In genomic region chr17:42547001-42547461, GRCh38 we compare ENCODE assay signal across 1 cellular context.
TF ChIP-seq lines count a peak whose summit lies in the region.

No MANE protein-coding gene starts in this region.

TF ChIP-seq in SK-N-SH treated with all-trans-retinoic acid at 6 μM for 48 hours, 23 proteins besides CTCF, POLR2A, EP300 and RAD21 (continued from another document):
- TF ChIP-seq PPARA (CRISPR knock-in tag; IDR thresholded peaks at IDR 0.05; ENCODE audit: borderline replicate concordance) (no peak), ISL1 (CRISPR knock-in tag; IDR thresholded peaks at IDR 0.05) (no peak), SNAI2 (CRISPR knock-in tag; IDR thresholded peaks at IDR 0.05) (no peak), CSRNP3 (CRISPR knock-in tag; IDR thresholded peaks at IDR 0.05) (no peak), ZNF8 (CRISPR knock-in tag; IDR thresholded peaks at IDR 0.05) (no peak), ARNTL (CRISPR knock-in tag; IDR thresholded peaks at IDR 0.05; ENCODE audit: borderline replicate concordance, low read depth) (no peak), OSR1 (CRISPR knock-in tag; IDR thresholded peaks at IDR 0.05) (no peak), TCF4 (CRISPR knock-in tag; IDR thresholded peaks at IDR 0.05; ENCODE audit: borderline replicate concordance) (no peak), ZFP3 (CRISPR knock-in tag; IDR thresholded peaks at IDR 0.05) (no peak), BACH2 (CRISPR knock-in tag; IDR thresholded peaks at IDR 0.05; ENCODE audit: borderline replicate concordance) (no peak), CREB5 (CRISPR knock-in tag; IDR thresholded peaks at IDR 0.05; ENCODE audit: low read depth) (no peak), GLIS3 (CRISPR knock-in tag; IDR thresholded peaks at IDR 0.05) (no peak)
